ENCODE assay signal across 9 cellular contexts in genomic region chr2:235496239-235496621, GRCh38. TPM values are rescaled to one million over a fixed set of nuclear protein-coding genes. Genes with fewer than 3 reads are reported as not detected.
DNase-seq lines count a peak whose midpoint lies in the region; ATAC-seq, FAIRE-seq and TF ChIP-seq lines count a peak whose summit lies in the region.
"Had no signal": no experiment of that assay in that cellular context is flagged by ENCODE, and none has a peak within 500 bp of the region (broad histone marks: within the 10 kb centered on the region; RNA-seq: fewer than 3 reads in every experiment).

No MANE protein-coding gene starts in this region.

- WGBS in mesodermal cell (ENCODE audit: insufficient coverage in 2 of 2), 2 experiments = 89 to 94% methylated on average over 8 of the region's 8 CpGs

- H3K9me3 Mint-ChIP-seq in astrocyte (ENCODE audit: unreplicated experiment) = no peaks in the 10 kb centered on the region

- H3K27ac Mint-ChIP-seq in astrocyte (ENCODE audit: unreplicated experiment) = peak overlapping the region; percentile 15

- H3K27ac ChIP-seq in astrocyte (ENCODE audit: low read depth, low read length) = no peak overlapping the region
- no peak overlapping the region for H3K27ac ChIP-seq in mesodermal cell (ENCODE audit: low read depth, low read length, severe bottlenecking)

- H3K27me3 ChIP-seq in astrocyte (ENCODE audit: insufficient read depth, low read length) = no peaks in the 10 kb centered on the region

- no peaks in the 10 kb centered on the region for H3K27me3 Mint-ChIP-seq in astrocyte (ENCODE audit: low read depth, unreplicated experiment)

- H3K79me2 ChIP-seq in astrocyte (ENCODE audit: insufficient read depth, low read length) = peaks cover 60% of the 10 kb centered on the region

- H3K4me2 ChIP-seq in astrocyte (ENCODE audit: low read length) = peak overlapping the region; percentile 95

- no peak overlapping the region for H2AFZ ChIP-seq in astrocyte (ENCODE audit: low read depth, low read length)

- FAIRE-seq in HTR-8/SVneo (lab: Jason Lieb, UNC) (peak; percentile 79), astrocyte (lab: Jason Lieb, UNC) (no peak)

- no peak for TF ChIP-seq CTCF in AG10803 (conservative IDR thresholded peaks at IDR 0.05; ENCODE audit: low read length)
- no peak for TF ChIP-seq CTCF in astrocyte (IDR thresholded peaks at IDR 0.05; ENCODE audit: insufficient read depth, low read depth, low read length)

- H3K36me3 ChIP-seq in astrocyte (ENCODE audit: insufficient read depth, low read length) (no peaks in the 10 kb centered on the region), mesodermal cell (ENCODE audit: control insufficient read depth, insufficient read depth, low read length) (peaks cover 13% of the 10 kb centered on the region)

- peak overlapping the region; percentile 90 for H3K4me3 Mint-ChIP-seq in astrocyte (ENCODE audit: unreplicated experiment)

- H3K36me3 Mint-ChIP-seq in astrocyte (ENCODE audit: low read depth, unreplicated experiment) = no peaks in the 10 kb centered on the region

- H3K4me1 ChIP-seq in astrocyte (ENCODE audit: insufficient read depth, low read length) (peaks cover 24% of the 10 kb centered on the region), mesodermal cell (ENCODE audit: control insufficient read depth, insufficient read depth, low read length, poor library complexity, severe bottlenecking) (peaks cover 46% of the 10 kb centered on the region)

- H3K4me3 ChIP-seq in AG10803 (ENCODE audit: low read length) = no peak overlapping the region
- no peak overlapping the region for H3K4me3 ChIP-seq in astrocyte (ENCODE audit: insufficient read depth, low read depth, low read length)
- peak overlapping the region; percentile 66 for H3K4me3 ChIP-seq in mesodermal cell (ENCODE audit: extremely low read depth, insufficient read depth, low read length, poor library complexity, severe bottlenecking)

- no peak overlapping the region for H3K9ac ChIP-seq in astrocyte (ENCODE audit: low read length)

- peaks cover 32% of the 10 kb centered on the region for H3K4me1 Mint-ChIP-seq in astrocyte (ENCODE audit: low read depth, unreplicated experiment)

- H3K9me3 ChIP-seq in astrocyte (ENCODE audit: insufficient read depth, low read depth, low read length) (no peaks in the 10 kb centered on the region), mesodermal cell (ENCODE audit: control insufficient read depth, low read length) (no peaks in the 10 kb centered on the region)

- peaks cover 62% of the 10 kb centered on the region for H4K20me1 ChIP-seq in astrocyte (ENCODE audit: insufficient read depth, low read length)

- ATAC-seq in GM19455 (IDR thresholded peaks at IDR 0.05; ENCODE audit: unreplicated experiment) = no peak
- no peak for ATAC-seq in GM19035 (IDR thresholded peaks at IDR 0.05; ENCODE audit: unreplicated experiment)

- DNase-seq in AG10803 (ENCODE audit: low read depth) = peak; percentile 18
- no peak for DNase-seq in HTR-8/SVneo (ENCODE audit: insufficient read length, low spot score)
- peak; percentile 15 for DNase-seq in astrocyte (ENCODE audit: low read depth)
- DNase-seq in SKM-1 treated with dmso at 0.1 percent for 144 hours (lab: John Stamatoyannopoulos, UW; ENCODE audit: unreplicated experiment) = no peak
- no peak for DNase-seq in GM03348 (ENCODE audit: low spot score)
- DNase-seq: activated T-cell treated with anti-CD3 and anti-CD28 coated beads for 4 hours had no signal

RNA-seq across cellular contexts. Expression of gene AGAP1, which starts 2.4 kb away (rescaled TPM):
- total RNA-seq in astrocyte = 37.3 and 39.4 TPM in 2 replicates
- polyA plus RNA-seq in mesodermal cell (2013, experiment 1 of 2) = 20.6 TPM
- polyA plus RNA-seq in mesodermal cell (2013, experiment 2 of 2) = 17.3 TPM

Comparison
In these comparisons a context has a peak if more than half of its experiments do, and no peak if none do; other contexts are left out.
1. DNase-seq: peak in AG10803 (single experiment) and astrocyte (single experiment); none in HTR-8/SVneo (single experiment), SKM-1 treated with dmso at 0.1 percent for 144 hours (single experiment) and GM03348 (single experiment).